22 cellular contexts compared by ENCODE assay signal in genomic region chr1:90067194-90067593, GRCh38.
DNase-seq lines count a peak whose midpoint lies in the region; ATAC-seq, FAIRE-seq and TF ChIP-seq lines count a peak whose summit lies in the region.
"Had no signal": no experiment of that assay in that cellular context is flagged by ENCODE, and none has a peak within 500 bp of the region (broad histone marks: within the 10 kb centered on the region; RNA-seq: fewer than 3 reads in every experiment).

No MANE protein-coding gene starts in this region.

- no peak for FAIRE-seq in pancreas (lab: Jason Lieb, UNC)
- FAIRE-seq: A549, GM12878, H54, HTR-8/SVneo, K562 had no signal

- POLR2A ChIA-PET in HEK293T (lab: Yijun Ruan, JAX): no interaction called here

- CTCF ChIA-PET in HEK293T (lab: Yijun Ruan, JAX): no interaction called here

- no peaks in the 10 kb centered on the region for H4K20me1 ChIP-seq in osteoblast (ENCODE audit: insufficient read depth, low read length)
- H4K20me1 ChIP-seq: BLaER1 had no signal

- H3K27me3 ChIP-seq in osteoblast (ENCODE audit: insufficient read depth, low read length): no peaks in the 10 kb centered on the region
- H3K27me3 ChIP-seq in pancreas: no peaks in the 10 kb centered on the region
- H3K27me3 ChIP-seq: BLaER1 had no signal

- H3K27ac ChIP-seq in osteoblast (ENCODE audit: low read depth, low read length) (no peak overlapping the region), pancreas (no peak overlapping the region)
- H3K27ac ChIP-seq: A549, BLaER1 had no signal

- H3K4me3 Mint-ChIP-seq in natural killer cell treated with Interleukin-12 subunit alpha and Interleukin-12 subunit beta and Interleukin-15 and Interleukin-18, amount 100 ng/mL, for 72 hours: no peak overlapping the region
- H3K4me3 Mint-ChIP-seq: CD14-positive monocyte; CD4-positive, alpha-beta memory T cell; GM23338 had no signal

- no peaks in the 10 kb centered on the region for H3K9me3 ChIP-seq in osteoblast (ENCODE audit: low read depth, low read length)
- H3K9me3 ChIP-seq in pancreas: no peaks in the 10 kb centered on the region
- H3K9me3 ChIP-seq: A549, BLaER1 had no signal

- H3K4me1 ChIP-seq in osteoblast (ENCODE audit: insufficient read depth, low read length) (no peaks in the 10 kb centered on the region), pancreas (no peaks in the 10 kb centered on the region)
- H3K4me1 ChIP-seq: A549, BLaER1 had no signal

- WGBS in pancreas, 2 donors: 13 to 28% methylated on average over 1 of the region's 1 CpG

- H2AFZ ChIP-seq in osteoblast (ENCODE audit: low read length): no peak overlapping the region
- H2AFZ ChIP-seq: GM23338 had no signal

- no peak overlapping the region for H3K27ac Mint-ChIP-seq in natural killer cell treated with Interleukin-12 subunit alpha and Interleukin-12 subunit beta and Interleukin-15 and Interleukin-18, amount 100 ng/mL, for 72 hours
- H3K27ac Mint-ChIP-seq: CD14-positive monocyte; CD4-positive, alpha-beta memory T cell; GM23338 had no signal

- no peaks in the 10 kb centered on the region for H3K79me2 ChIP-seq in osteoblast (ENCODE audit: insufficient read depth, low read length)

- ATAC-seq in left colon: peak; percentile 94
- ATAC-seq in natural killer cell treated with Interleukin-12 subunit alpha and Interleukin-12 subunit beta and Interleukin-15 and Interleukin-18, amount 100 ng/mL, for 72 hours: no peak
- ATAC-seq in pancreas: no peak
- ATAC-seq in GM21381 (IDR thresholded peaks at IDR 0.05; ENCODE audit: unreplicated experiment): no peak
- ATAC-seq: A549, GM12878, GM23338, K562 had no signal

- peaks cover 10% of the 10 kb centered on the region for H3K36me3 Mint-ChIP-seq in natural killer cell treated with Interleukin-12 subunit alpha and Interleukin-12 subunit beta and Interleukin-15 and Interleukin-18, amount 100 ng/mL, for 72 hours
- H3K36me3 Mint-ChIP-seq: CD14-positive monocyte; CD4-positive, alpha-beta memory T cell had no signal

- TF ChIP-seq CTCF in osteoblast (IDR thresholded peaks at IDR 0.05; ENCODE audit: extremely low read depth, low read depth, low read length): no peak
- TF ChIP-seq CTCF in pancreas (IDR thresholded peaks at IDR 0.05): no peak

- DNase-seq in HEK293T (ENCODE audit: extremely low spot score) (no peak), left colon (no peak), osteoblast (ENCODE audit: insufficient read length, low spot score, missing footprints) (peak; percentile 14), pancreas (no peak)
- DNase-seq in natural killer cell treated with Interleukin-12 subunit alpha and Interleukin-12 subunit beta and Interleukin-15 and Interleukin-18, amount 100 ng/mL, for 72 hours (ENCODE audit: low spot score): no peak
- DNase-seq: Calu3; CD4-positive, alpha-beta memory T cell; DMS 273 treated with DMSO at 0.1 percent for 48 hours; DMS53; DND-41; EL; HCEC 1CT; IMR-90 had no signal

- no peaks in the 10 kb centered on the region for H3K4me1 Mint-ChIP-seq in natural killer cell treated with Interleukin-12 subunit alpha and Interleukin-12 subunit beta and Interleukin-15 and Interleukin-18, amount 100 ng/mL, for 72 hours (ENCODE audit: low read depth in 2 of 2)
- H3K4me1 Mint-ChIP-seq: CD14-positive monocyte; CD4-positive, alpha-beta memory T cell had no signal

- no peak overlapping the region for H3K4me2 ChIP-seq in osteoblast (ENCODE audit: insufficient read depth, low read length)
- H3K4me2 ChIP-seq: A549, BLaER1, GM23338 had no signal

- intact Hi-C loops in left colon (cut with DNase I, micrococcal nuclease): no loop called here
- intact Hi-C loops in pancreas (cut with DNase I): no loop called here

- H3K36me3 ChIP-seq in osteoblast (ENCODE audit: insufficient read depth, low read length) (no peaks in the 10 kb centered on the region), pancreas (no peaks in the 10 kb centered on the region)
- H3K36me3 ChIP-seq: BLaER1 had no signal

- H3K4me3 ChIP-seq in osteoblast (ENCODE audit: insufficient read depth, low read length) (no peak overlapping the region), pancreas (no peak overlapping the region)
- H3K4me3 ChIP-seq: A549, BLaER1, GM12878, GM23338, K562 had no signal

- peaks cover 33 to 51% of the 10 kb centered on the region in 2 donors for H3K27me3 Mint-ChIP-seq in natural killer cell treated with Interleukin-12 subunit alpha and Interleukin-12 subunit beta and Interleukin-15 and Interleukin-18, amount 100 ng/mL, for 72 hours

- H3K9me3 Mint-ChIP-seq in natural killer cell treated with Interleukin-12 subunit alpha and Interleukin-12 subunit beta and Interleukin-15 and Interleukin-18, amount 100 ng/mL, for 72 hours: peaks cover 12% of the 10 kb centered on the region

TF ChIP-seq in HEK293T, 16 proteins besides CTCF, POLR2A, EP300 and RAD21:
- TF ChIP-seq NFRKB (IDR thresholded peaks at IDR 0.05) (no peak), PKNOX1 (IDR thresholded peaks at IDR 0.05) (peak; percentile 68), FOXA1 (IDR thresholded peaks at IDR 0.05) (no peak)
